ENCODE assay signal across 26 cellular contexts in genomic region chr2:176193048-176193447, GRCh38. TPM values are rescaled to one million over a fixed set of nuclear protein-coding genes. Genes with fewer than 3 reads are reported as not detected.
"Had no signal": no experiment of that assay in that cellular context is flagged by ENCODE, and none has a peak within 500 bp of the region (broad histone marks: within the 10 kb centered on the region; RNA-seq: fewer than 3 reads in every experiment).

No MANE protein-coding gene starts in this region.

- H3K36me3 ChIP-seq: cardiac muscle cell, heart left ventricle had no signal

- H3K4me3 Mint-ChIP-seq: activated B cell treated with CpG ODN at 0.5 μM for 24 hours; activated CD4-positive, alpha-beta memory T cell treated with anti-CD3 and anti-CD28 coated beads for 36 hours; activated naive CD8-positive, alpha-beta T cell; activated T-helper 1 cell treated with anti-CD3 and anti-CD28 coated beads, Interleukin-12 subunit alpha, Interleukin-12 subunit beta, Interleukin-2, Interleukin-4 antibody, amounts not matched to agents 30 ng/mL and 10 ng/mL and 1 ng/mL, durations not matched to agents 14 hours and 24 hours and 36 hours; endodermal cell; naive thymus-derived CD4-positive, alpha-beta T cell; stimulated activated naive CD8-positive, alpha-beta T cell treated with anti-CD3 and anti-CD28 coated beads, Interleukin-15, amount 100 ng/mL, for 72 hours; type B pancreatic cell had no signal

- H3K27me3 ChIP-seq: testis had no signal

- H3K36me3 Mint-ChIP-seq: activated CD4-positive, alpha-beta memory T cell treated with anti-CD3 and anti-CD28 coated beads for 36 hours; activated naive CD8-positive, alpha-beta T cell; type B pancreatic cell had no signal

- DNase-seq: activated B cell treated with CpG ODN at 0.5 μM for 24 hours; activated CD4-positive, alpha-beta memory T cell treated with anti-CD3 and anti-CD28 coated beads for 36 hours; activated CD4-positive, alpha-beta T cell treated with anti-CD3 and anti-CD28 coated beads for 4 hours; activated T-cell treated with anti-CD3 and anti-CD28 coated beads for 4 hours; amygdala; erythroblast; heart left ventricle; kidney; left ventricle myocardium superior; mesenchymal stem cell; naive thymus-derived CD4-positive, alpha-beta T cell; psoas muscle; stimulated activated CD4-positive, alpha-beta T cell treated with anti-CD3 and anti-CD28 coated beads, Interleukin-4, amount 100 ng/mL, for 1 hour; stimulated activated naive CD8-positive, alpha-beta T cell treated with anti-CD3 and anti-CD28 coated beads, Interleukin-15, amount 100 ng/mL, for 72 hours; T-helper 1 cell; T-helper 9 cell; testis had no signal

- H3K4me1 ChIP-seq: psoas muscle, testis had no signal

- ATAC-seq: heart left ventricle; left ventricle myocardium superior; naive thymus-derived CD4-positive, alpha-beta T cell; psoas muscle; sciatic nerve; stimulated activated naive CD8-positive, alpha-beta T cell treated with anti-CD3 and anti-CD28 coated beads, Interleukin-15, amount 100 ng/mL, for 72 hours had no signal

- H3K27ac ChIP-seq: cardiac muscle cell, heart left ventricle, psoas muscle, testis had no signal

- H3K9me3 ChIP-seq: heart left ventricle, psoas muscle, testis had no signal

- H3K4me3 ChIP-seq: cardiac muscle cell, heart left ventricle, psoas muscle, smooth muscle cell, testis had no signal

- H3K27ac Mint-ChIP-seq: activated B cell treated with CpG ODN at 0.5 μM for 24 hours; activated CD4-positive, alpha-beta memory T cell treated with anti-CD3 and anti-CD28 coated beads for 36 hours; activated naive CD8-positive, alpha-beta T cell; activated T-helper 1 cell treated with anti-CD3 and anti-CD28 coated beads, Interleukin-12 subunit alpha, Interleukin-12 subunit beta, Interleukin-2, Interleukin-4 antibody, amounts not matched to agents 30 ng/mL and 10 ng/mL and 1 ng/mL, durations not matched to agents 14 hours and 24 hours and 36 hours; endodermal cell; naive thymus-derived CD4-positive, alpha-beta T cell; type B pancreatic cell had no signal

- H3K9me3 Mint-ChIP-seq: activated B cell treated with CpG ODN at 0.5 μM for 24 hours; activated CD4-positive, alpha-beta memory T cell treated with anti-CD3 and anti-CD28 coated beads for 36 hours; activated T-helper 1 cell treated with anti-CD3 and anti-CD28 coated beads, Interleukin-12 subunit alpha, Interleukin-12 subunit beta, Interleukin-2, Interleukin-4 antibody, amounts not matched to agents 30 ng/mL and 10 ng/mL and 1 ng/mL, durations not matched to agents 14 hours and 24 hours and 36 hours; stimulated activated naive CD8-positive, alpha-beta T cell treated with anti-CD3 and anti-CD28 coated beads, Interleukin-15, amount 100 ng/mL, for 72 hours; type B pancreatic cell had no signal

RNA-seq across cellular contexts. Expression of gene HOXD1, which starts 4.6 kb away (rescaled TPM):
- total RNA-seq: activated B cell treated with CpG ODN at 0.5 μM for 24 hours; activated CD4-positive, alpha-beta memory T cell treated with anti-CD3 and anti-CD28 coated beads for 36 hours; activated T-helper 1 cell treated with anti-CD3 and anti-CD28 coated beads, Interleukin-12 subunit alpha, Interleukin-12 subunit beta, Interleukin-2, Interleukin-4 antibody, amounts not matched to agents 30 ng/mL and 10 ng/mL and 1 ng/mL, durations not matched to agents 14 hours and 24 hours and 36 hours; cardiac muscle cell; frontal cortex; left ventricle myocardium superior; naive thymus-derived CD4-positive, alpha-beta T cell; osteocyte; smooth muscle cell had no signal
- polyA plus RNA-seq: cardiac muscle cell; naive thymus-derived CD4-positive, alpha-beta T cell; smooth muscle cell had no signal

RNA-seq across cellular contexts. Expression of gene HOXD3, which starts 35.9 kb away (rescaled TPM):
- total RNA-seq: activated B cell treated with CpG ODN at 0.5 μM for 24 hours; activated CD4-positive, alpha-beta memory T cell treated with anti-CD3 and anti-CD28 coated beads for 36 hours; activated T-helper 1 cell treated with anti-CD3 and anti-CD28 coated beads, Interleukin-12 subunit alpha, Interleukin-12 subunit beta, Interleukin-2, Interleukin-4 antibody, amounts not matched to agents 30 ng/mL and 10 ng/mL and 1 ng/mL, durations not matched to agents 14 hours and 24 hours and 36 hours; endodermal cell; frontal cortex; naive thymus-derived CD4-positive, alpha-beta T cell; osteocyte; smooth muscle cell had no signal
- polyA plus RNA-seq: cardiac muscle cell; naive thymus-derived CD4-positive, alpha-beta T cell; smooth muscle cell had no signal

RNA-seq across cellular contexts. Expression of gene HOXD4, which starts 41.7 kb away (rescaled TPM):
- total RNA-seq: activated B cell treated with CpG ODN at 0.5 μM for 24 hours; activated CD4-positive, alpha-beta memory T cell treated with anti-CD3 and anti-CD28 coated beads for 36 hours; activated T-helper 1 cell treated with anti-CD3 and anti-CD28 coated beads, Interleukin-12 subunit alpha, Interleukin-12 subunit beta, Interleukin-2, Interleukin-4 antibody, amounts not matched to agents 30 ng/mL and 10 ng/mL and 1 ng/mL, durations not matched to agents 14 hours and 24 hours and 36 hours; cardiac muscle cell; endodermal cell; frontal cortex; naive thymus-derived CD4-positive, alpha-beta T cell; osteocyte; smooth muscle cell had no signal
- polyA plus RNA-seq: cardiac muscle cell; naive thymus-derived CD4-positive, alpha-beta T cell; smooth muscle cell had no signal
